ENCODE assay signal across 18 cellular contexts in genomic region chr16:73253922-73254480, GRCh38.
A peak's percentile ranks its signal among the peaks of the same experiment; 100 is the strongest.
DNase-seq lines count a peak whose midpoint lies in the region; ATAC-seq and TF ChIP-seq lines count a peak whose summit lies in the region.
"Had no signal": no experiment of that assay in that cellular context is flagged by ENCODE, and none has a peak within 500 bp of the region (broad histone marks: within the 10 kb centered on the region; RNA-seq: fewer than 3 reads in every experiment).

No MANE protein-coding gene starts in this region.

- H3K4me3 ChIP-seq in mucosa of descending colon, result no peak overlapping the region
- H3K4me3 ChIP-seq: BLaER1 treated with 17β-estradiol and CSF1 and Interleukin-3, amounts not matched to agents 10 nM and 100 nM; GM23248; K562 had no signal

- H3K4me3 Mint-ChIP-seq in WTC11, result no peak overlapping the region
- H3K4me3 Mint-ChIP-seq: B cell; CD8-positive, alpha-beta T cell had no signal

- H3K9me3 ChIP-seq in mucosa of descending colon, result no peaks in the 10 kb centered on the region

- POLR2A ChIA-PET in WTC11 (lab: Charles Lee), result no interaction called here

- H3K9me3 Mint-ChIP-seq in WTC11, result peaks cover 4% of the 10 kb centered on the region; the same call in 1 of the 2 replicates

- ATAC-seq in WTC11 (peak; percentile 56; the same call in 1 of the 2 replicates), esophagus mucosa (peak; percentile 18), mucosa of descending colon (peak; percentile 21), HG03457 (IDR thresholded peaks at IDR 0.05; ENCODE audit: unreplicated experiment) (no peak), GM21825 (IDR thresholded peaks at IDR 0.05; ENCODE audit: unreplicated experiment) (no peak)
- ATAC-seq: CD8-positive, alpha-beta T cell; K562 had no signal

- intact Hi-C loops in mucosa of descending colon (cut with DNase I, micrococcal nuclease), result no loop called here

- no peaks in the 10 kb centered on the region for H3K36me3 Mint-ChIP-seq in WTC11
- H3K36me3 Mint-ChIP-seq: CD8-positive, alpha-beta T cell had no signal

- no peaks in the 10 kb centered on the region for H3K36me3 ChIP-seq in mucosa of descending colon (ENCODE audit: low read depth)
- H3K36me3 ChIP-seq: BLaER1 treated with 17β-estradiol and CSF1 and Interleukin-3, amounts not matched to agents 10 nM and 100 nM had no signal

- H3K4me1 ChIP-seq in mucosa of descending colon (ENCODE audit: low read depth), result peaks cover 8% of the 10 kb centered on the region

- DNase-seq in Caki2 (ENCODE audit: low read depth) (peak; percentile 46), WTC11 (ENCODE audit: low spot score) (no peak), mucosa of descending colon (no peak), Kasumi-1 (lab: John Stamatoyannopoulos, UW) (no peak), NCI-H510A treated with DMSO at 0.1 percent for 48 hours (lab: John Stamatoyannopoulos, UW) (no peak)
- DNase-seq: CD8-positive, alpha-beta T cell; DMS153; DMS79; GF-D8; GM23248; HCEC 1CT; IMR-90 had no signal

- TF ChIP-seq CTCF in WTC11 (IDR thresholded peaks at IDR 0.05) (no peak), mucosa of descending colon (IDR thresholded peaks at IDR 0.05) (no peak)

- no peak overlapping the region for H3K27ac Mint-ChIP-seq in WTC11
- H3K27ac Mint-ChIP-seq: B cell; CD8-positive, alpha-beta T cell had no signal

- in situ Hi-C loops in Caki2 (cut with HindIII; ENCODE audit: low pct_unique_long_range_greater_than_20kb, low sequenced_read_pairs), result no loop called here

- H3K4me1 Mint-ChIP-seq in WTC11, result no peaks in the 10 kb centered on the region
- H3K4me1 Mint-ChIP-seq: B cell had no signal

- no peaks in the 10 kb centered on the region; the same call in 1 of the 2 replicates for H3K27me3 Mint-ChIP-seq in WTC11 (ENCODE audit: low read depth)
- H3K27me3 Mint-ChIP-seq: B cell had no signal

- CTCF ChIA-PET in WTC11 (lab: Charles Lee), result no interaction called here

TF ChIP-seq in WTC11, 78 proteins besides CTCF, POLR2A, EP300 and RAD21 (continues in another document):
- TF ChIP-seq GTF2I (CRISPR knock-in tag; conservative IDR thresholded peaks at IDR 0.05) (no peak), KAT7 (CRISPR knock-in tag; IDR thresholded peaks at IDR 0.05; ENCODE audit: borderline replicate concordance) (no peak), ATF1 (CRISPR knock-in tag; IDR thresholded peaks at IDR 0.05) (no peak), ZNF532 (CRISPR knock-in tag; IDR thresholded peaks at IDR 0.05; ENCODE audit: borderline replicate concordance) (no peak), MXD4 (CRISPR knock-in tag; IDR thresholded peaks at IDR 0.05; ENCODE audit: borderline replicate concordance) (no peak), ZNF317 (CRISPR knock-in tag; IDR thresholded peaks at IDR 0.05; ENCODE audit: borderline replicate concordance, low read depth) (no peak), ZBTB43 (CRISPR knock-in tag; IDR thresholded peaks at IDR 0.05) (no peak), E2F1 (CRISPR knock-in tag; IDR thresholded peaks at IDR 0.05) (no peak), ELF4 (CRISPR knock-in tag; IDR thresholded peaks at IDR 0.05; ENCODE audit: low read depth) (no peak), HMGA2 (CRISPR knock-in tag; IDR thresholded peaks at IDR 0.05) (no peak), ZNF281 (CRISPR knock-in tag; IDR thresholded peaks at IDR 0.05) (no peak), NFYB (CRISPR knock-in tag; conservative IDR thresholded peaks at IDR 0.05; ENCODE audit: low read depth) (no peak), CREM (CRISPR knock-in tag; IDR thresholded peaks at IDR 0.05) (no peak), ZNF512 (CRISPR knock-in tag; IDR thresholded peaks at IDR 0.05; ENCODE audit: borderline replicate concordance) (no peak), TCF7 (CRISPR knock-in tag; IDR thresholded peaks at IDR 0.05; ENCODE audit: low read depth) (no peak)

Comparison
In these comparisons a context has a peak if more than half of its experiments do, and no peak if none do; other contexts are left out.
1. ATAC-seq: peak in WTC11 (single experiment), esophagus mucosa (single experiment) and mucosa of descending colon (single experiment); none in HG03457 (single experiment) and GM21825 (single experiment).